ENCODE assay signal across 7 cellular contexts in the genomic region with DNA sequence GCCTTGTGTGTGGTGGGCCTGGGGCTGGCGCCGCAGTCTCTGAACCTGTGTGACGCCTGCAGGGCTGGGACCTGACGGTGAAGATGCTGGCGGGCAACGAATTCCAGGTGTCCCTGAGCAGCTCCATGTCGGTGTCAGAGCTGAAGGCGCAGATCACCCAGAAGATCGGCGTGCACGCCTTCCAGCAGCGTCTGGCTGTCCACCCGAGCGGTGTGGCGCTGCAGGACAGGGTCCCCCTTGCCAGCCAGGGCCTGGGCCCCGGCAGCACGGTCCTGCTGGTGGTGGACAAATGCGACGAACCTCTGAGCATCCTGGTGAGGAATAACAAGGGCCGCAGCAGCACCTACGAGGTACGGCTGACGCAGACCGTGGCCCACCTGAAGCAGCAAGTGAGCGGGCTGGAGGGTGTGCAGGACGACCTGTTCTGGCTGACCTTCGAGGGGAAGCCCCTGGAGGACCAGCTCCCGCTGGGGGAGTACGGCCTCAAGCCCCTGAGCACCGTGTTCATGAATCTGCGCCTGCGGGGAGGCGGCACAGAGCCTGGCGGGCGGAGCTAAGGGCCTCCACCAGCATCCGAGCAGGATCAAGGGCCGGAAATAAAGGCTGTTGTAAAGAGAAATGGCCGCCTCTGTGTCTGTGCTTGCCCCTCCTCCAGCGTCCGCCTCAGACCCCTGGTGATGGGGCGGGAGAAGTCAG. TPM values are rescaled to one million over a fixed set of nuclear protein-coding genes. Genes with fewer than 3 reads are reported as not detected.
A peak's percentile ranks its signal among the peaks of the same experiment; 100 is the strongest.
DNase-seq lines count a peak whose midpoint lies in the region; ATAC-seq and TF ChIP-seq lines count a peak whose summit lies in the region.
"Had no signal": no experiment of that assay in that cellular context is flagged by ENCODE, and none has a peak within 500 bp of the region (broad histone marks: within the 10 kb centered on the region; RNA-seq: fewer than 3 reads in every experiment).

No MANE protein-coding gene starts in this region.

- ATAC-seq in naive B cell (ENCODE audit: low read depth in 2 of 2) (no peak), GM19328 (IDR thresholded peaks at IDR 0.05; ENCODE audit: unreplicated experiment) (no peak)

- intact Hi-C loops in ascending aorta (cut with DNase I), result no loop called here

- peaks cover 0 to 5% (median 0%) of the 10 kb centered on the region in 3 donors for H3K27me3 Mint-ChIP-seq in naive B cell

- no peaks in the 10 kb centered on the region for H3K36me3 Mint-ChIP-seq in naive B cell

- peaks cover 8 to 10% of the 10 kb centered on the region in 2 donors for H3K4me1 ChIP-seq in ascending aorta

- H3K9me3 ChIP-seq in ascending aorta, result no peaks in the 10 kb centered on the region

- H3K4me3 Mint-ChIP-seq in naive B cell, result peak overlapping the region; percentile 88 to 100 (median 96)

- DNase-seq in NCI-H82 (lab: John Stamatoyannopoulos, UW) (peak; percentile 50), NCI-H82 treated with DMSO at 0.1 percent for 48 hours (lab: John Stamatoyannopoulos, UW; ENCODE audit: unreplicated experiment) (no peak), ascending aorta (ENCODE audit: low spot score in 2 of 2) (no peak), naive B cell (no peak), NCI-H187 (lab: John Stamatoyannopoulos, UW) (no peak)

- peaks cover 11 to 36% (median 31%) of the 10 kb centered on the region in 3 donors for H3K4me1 Mint-ChIP-seq in naive B cell

- peak overlapping the region; percentile 75 to 83 for H3K27ac ChIP-seq in ascending aorta

- H3K4me3 ChIP-seq in ascending aorta, result peak overlapping the region; percentile 67 to 76

- no peaks in the 10 kb centered on the region for H3K9me3 Mint-ChIP-seq in naive B cell

- no peak for TF ChIP-seq CTCF in ascending aorta (IDR thresholded peaks at IDR 0.05)

- no peaks in the 10 kb centered on the region for H3K27me3 ChIP-seq in ascending aorta

- no peaks in the 10 kb centered on the region for H3K36me3 ChIP-seq in ascending aorta

- H3K27ac Mint-ChIP-seq in naive B cell, result peak overlapping the region; percentile 93 to 99 (median 98)

RNA-seq across cellular contexts. Expression of a gene that starts 0.8 kb away (rescaled TPM):
- 125 TPM for total RNA-seq in ascending aorta
- polyA plus RNA-seq in naive B cell (ENCODE audit: low read depth in 6 of 6), result 100 to 1,000 TPM in 4 of 6 donors, 10 to 100 TPM in 2; 55.1 to 183 (median 124) TPM

RNA-seq across cellular contexts. Expression of a gene that starts 5.8 kb away (rescaled TPM):
- 109 TPM for total RNA-seq in ascending aorta
- polyA plus RNA-seq in naive B cell (ENCODE audit: low read depth in 6 of 6), result under 1 TPM in 2 of 6 donors, not detected in 4; 0.04 to 0.52 TPM

RNA-seq across cellular contexts. Expression of a gene that starts 14.2 kb away (rescaled TPM):
- total RNA-seq in ascending aorta, result 285 TPM
- under 1 TPM in 2 of 6 donors, not detected in 4; 0.45 to 0.64 TPM for polyA plus RNA-seq in naive B cell (ENCODE audit: low read depth in 6 of 6)

RNA-seq across cellular contexts. Expression of a gene that starts 32.2 kb away (rescaled TPM):
- total RNA-seq in ascending aorta, result not detected
- polyA plus RNA-seq in naive B cell (ENCODE audit: low read depth in 6 of 6), result not detected
- total RNA-seq: lung microvascular endothelial cell had no signal

RNA-seq across cellular contexts. Expression of a gene that starts 47.8 kb away (rescaled TPM):
- not detected for total RNA-seq in ascending aorta
- polyA plus RNA-seq in naive B cell (ENCODE audit: low read depth in 6 of 6), result not detected
